Comparison of ENCODE assay signal across 28 cellular contexts in the genomic region with DNA sequence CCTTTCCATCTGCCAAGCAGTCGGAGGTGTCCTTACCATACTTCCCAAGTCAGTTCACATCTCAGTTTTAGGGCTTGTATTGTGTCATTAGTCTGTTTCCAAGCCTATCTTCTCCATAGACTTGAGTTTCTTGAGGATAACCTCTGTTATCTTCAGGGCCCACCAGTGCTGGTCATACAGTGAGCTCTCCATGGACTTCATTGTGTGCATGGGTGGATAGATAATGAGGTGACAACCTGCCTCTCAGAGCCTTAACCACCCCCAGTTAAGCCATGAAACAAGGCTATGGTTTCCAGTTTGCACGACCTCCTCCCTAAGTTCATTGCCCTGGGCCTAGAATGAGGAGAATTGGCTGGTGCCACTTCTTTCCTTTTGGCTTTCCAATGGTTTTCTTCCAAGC.
"Had no signal": no experiment of that assay in that cellular context is flagged by ENCODE, and none has a peak within 500 bp of the region (broad histone marks: within the 10 kb centered on the region; RNA-seq: fewer than 3 reads in every experiment).

No MANE protein-coding gene starts in this region.

- H3K27ac ChIP-seq: body of pancreas, breast epithelium, SJCRH30 had no signal

- DNase-seq: activated CD4-positive, alpha-beta T cell treated with anti-CD3 and anti-CD28 coated beads, Interleukin-2, amount 10 ng/mL, durations not matched to agents 24 days and 14 days; activated CD4-positive, alpha-beta T cell treated with anti-CD3 and anti-CD28 coated beads, Interleukin-2, amount 50 U/mL, for 4 hours; activated CD8-positive, alpha-beta T cell treated with anti-CD3 and anti-CD28 coated beads for 36 hours; activated gamma-delta T cell; activated naive CD4-positive, alpha-beta T cell treated with Interleukin-2 at 50 U/mL for 16 hours; activated naive CD8-positive, alpha-beta T cell treated with anti-CD3 and anti-CD28 coated beads, Interleukin-2, amount 10 ng/mL, durations not matched to agents 7 days and 5 days; activated T-cell treated with anti-CD3 and anti-CD28 coated beads, Interleukin-2, amount 50 U/mL, for 1 hour; activated T-cell treated with anti-CD3 and anti-CD28 coated beads, Interleukin-2, amount 50 U/mL, for 72 hours; amygdala; body of pancreas; Kasumi-1; KG1; MG63; NCI-H1092; NCI-H1436 treated with DMSO at 0.1 percent for 48 hours; NCI-H1694 treated with DMSO at 0.1 percent for 48 hours; NCI-H2029; NCI-H345; NCI-H524 treated with DMSO at 0.1 percent for 48 hours; SHP77; SJCRH30; SK-N-SH; SW 1271; T-helper 1 cell; T-helper 2 cell; T-helper 9 cell had no signal

- H3K9ac ChIP-seq: SK-N-SH had no signal

- H3K27me3 ChIP-seq: body of pancreas, breast epithelium, MG63, SJCRH30 had no signal

- H3K4me1 ChIP-seq: SJCRH30 had no signal

- H3K9me3 ChIP-seq: body of pancreas, breast epithelium, MG63, SJCRH30, SK-N-SH had no signal

- H3K4me3 ChIP-seq: body of pancreas, breast epithelium, MG63, SJCRH30 had no signal

- ATAC-seq: activated CD8-positive, alpha-beta T cell treated with anti-CD3 and anti-CD28 coated beads for 36 hours; activated T-cell treated with anti-CD3 and anti-CD28 coated beads, Interleukin-2, amount 50 U/mL, for 72 hours; activated T-helper 17 cell treated with anti-CD3 and anti-CD28 coated beads, Interleukin-2, amount 50 U/mL, for 72 hours; body of pancreas had no signal

- H3K36me3 ChIP-seq: breast epithelium, MG63, SJCRH30 had no signal

- H3K4me2 ChIP-seq: SK-N-SH had no signal

- H3K9me2 ChIP-seq: SK-N-SH had no signal
